ENCODE assay signal across 1 cellular context in the genomic region with DNA sequence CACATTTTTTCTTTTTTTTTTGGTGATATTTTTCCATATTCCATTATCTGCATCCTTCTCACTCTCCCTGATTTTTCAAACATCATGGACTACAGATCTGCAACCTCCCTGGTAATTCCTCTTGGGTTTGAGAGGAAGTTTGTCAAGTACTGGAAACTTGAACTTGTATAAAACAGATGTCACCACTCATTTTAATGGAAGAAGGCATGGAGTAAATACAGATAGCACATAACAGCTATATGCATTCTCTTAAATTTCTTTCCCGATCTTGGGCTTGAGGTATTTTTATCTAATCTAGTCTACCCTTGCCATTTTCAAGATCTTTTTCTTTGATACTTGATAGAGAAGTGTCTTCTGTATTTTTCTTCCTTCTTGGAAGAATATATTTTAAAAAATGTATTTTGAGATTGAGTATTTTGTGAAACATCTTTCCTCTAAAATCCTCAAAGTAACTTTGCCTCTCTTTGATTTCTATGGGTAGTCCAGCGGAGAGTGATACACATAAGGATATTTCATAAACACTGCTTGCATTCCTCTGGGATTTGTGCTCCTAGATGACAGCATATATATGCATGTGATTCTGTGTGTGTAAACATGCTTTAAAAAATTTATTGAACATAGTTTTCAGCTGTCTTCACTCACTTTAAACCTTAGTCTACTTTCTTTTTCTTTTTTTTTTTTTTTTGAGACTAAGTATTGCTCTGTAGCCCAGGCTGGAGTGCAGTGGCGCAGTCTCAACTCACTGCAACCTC.
TF ChIP-seq lines count a peak whose summit lies in the region.

No MANE protein-coding gene starts in this region.

TF ChIP-seq in IMR-90, 13 proteins besides CTCF, POLR2A, EP300 and RAD21 (continued from another document):
- TF ChIP-seq MXI1 (IDR thresholded peaks at IDR 0.05; ENCODE audit: borderline replicate concordance, low read depth, low read length) (no peak), RFX5 (IDR thresholded peaks at IDR 0.05; ENCODE audit: low read depth, low read length) (no peak), CHD1 (IDR thresholded peaks at IDR 0.05; ENCODE audit: low read depth, low read length) (no peak)
TF ChIP-seq in IMR-90: peak in this region for 1.
